In genomic region chr2:1653137-1653789, GRCh38 we compare ENCODE assay signal across 10 cellular contexts.
DNase-seq lines count a peak whose midpoint lies in the region; ATAC-seq and TF ChIP-seq lines count a peak whose summit lies in the region.
"Had no signal": no experiment of that assay in that cellular context is flagged by ENCODE, and none has a peak within 500 bp of the region (broad histone marks: within the 10 kb centered on the region; RNA-seq: fewer than 3 reads in every experiment).

No MANE protein-coding gene starts in this region.

- H3K27ac ChIP-seq in adrenal gland (peak overlapping the region in 3 of 5 donors; percentile 35 to 88 (median 49)), psoas muscle (peak overlapping the region; percentile 51)

- TF ChIP-seq CTCF in adrenal gland (IDR thresholded peaks at IDR 0.05) = no peak
- TF ChIP-seq CTCF in psoas muscle (IDR thresholded peaks at IDR 0.05) = no peak

- H3K4me1 ChIP-seq in adrenal gland (replicated peaks in 1 of 2) = peaks cover 0 to 4% of the 10 kb centered on the region in 2 donors
- no peaks in the 10 kb centered on the region for H3K4me1 ChIP-seq in psoas muscle

- no peaks in the 10 kb centered on the region for H3K27me3 ChIP-seq in adrenal gland
- H3K27me3 ChIP-seq in psoas muscle (ENCODE audit: insufficient read depth in 3 of 3, low read length in 2 of 3) = peaks cover 0 to 18% (median 4%) of the 10 kb centered on the region in 3 donors

- H3K36me3 ChIP-seq in adrenal gland (replicated peaks in 1 of 2) = peaks cover 0 to 12% of the 10 kb centered on the region in 2 donors
- peaks cover 0 to 9% of the 10 kb centered on the region in 2 donors for H3K36me3 ChIP-seq in psoas muscle (ENCODE audit: insufficient read depth in 1 of 2, low read depth in 1 of 2)

- 60 to 76% (median 70%) methylated on average over 20 of the region's 20 CpGs for WGBS in adrenal gland, 4 donors
- 11 to 22% (median 15%) methylated on average over 20 of the region's 20 CpGs for WGBS in psoas muscle, 3 donors

- intact Hi-C loops in adrenal gland (cut with DNase I) = no loop called here
- intact Hi-C loops in Right ventricle myocardium inferior (cut with DNase I) = loop anchor here (5.0 kb wide), 1 partner anchor 94 kb away; no protein-coding TSS in a partner anchor
- intact Hi-C loops in psoas muscle (cut with DNase I) = no loop called here

- peak; percentile 19 for DNase-seq in Caki2 (ENCODE audit: low read depth)
- peak in 4 of 7 donors; percentile 13 to 67 (median 28) for DNase-seq in adrenal gland
- DNase-seq in Right ventricle myocardium inferior (ENCODE audit: missing footprints) = peak; percentile 73
- DNase-seq in psoas muscle = peak; percentile 83 to 88
- no peak for DNase-seq in SIG-M5 (lab: John Stamatoyannopoulos, UW)
- no peak for DNase-seq in NCI-H526 treated with DMSO at 0.1 percent for 48 hours (lab: John Stamatoyannopoulos, UW)
- DNase-seq: activated naive CD4-positive, alpha-beta T cell; mesendoderm had no signal

- in situ Hi-C loops in Caki2 (cut with HindIII; ENCODE audit: low pct_unique_long_range_greater_than_20kb, low sequenced_read_pairs) = no loop called here

- H3K9me3 ChIP-seq in adrenal gland (replicated peaks in 1 of 3) = no peaks in the 10 kb centered on the region
- H3K9me3 ChIP-seq in psoas muscle = no peaks in the 10 kb centered on the region

- no peak for TF ChIP-seq POLR2A in adrenal gland (IDR thresholded peaks at IDR 0.05)

- H3K4me3 ChIP-seq in adrenal gland = no peak overlapping the region
- H3K4me3 ChIP-seq in psoas muscle = no peak overlapping the region

- ATAC-seq in Right ventricle myocardium inferior (peak; percentile 68), psoas muscle (peak; percentile 58 to 83 (median 66)), GM18907 (IDR thresholded peaks at IDR 0.05; ENCODE audit: unreplicated experiment) (no peak), HG03139 (IDR thresholded peaks at IDR 0.05; ENCODE audit: unreplicated experiment) (no peak)

Comparison
In these comparisons a context has a peak if more than half of its experiments do, and no peak if none do; other contexts are left out.
1. DNase-seq: peak in Caki2 (single experiment), adrenal gland (4 of 7), Right ventricle myocardium inferior (single experiment) and psoas muscle (2 of 2); none in SIG-M5 (single experiment) and NCI-H526 treated with DMSO at 0.1 percent for 48 hours (single experiment).
2. ATAC-seq: peak in Right ventricle myocardium inferior (single experiment) and psoas muscle (4 of 4); none in GM18907 (single experiment) and HG03139 (single experiment).